Comparison of ENCODE assay signal across 11 cellular contexts in genomic region chr7:71050492-71050891, GRCh38.
"Had no signal": no experiment of that assay in that cellular context is flagged by ENCODE, and none has a peak within 500 bp of the region (broad histone marks: within the 10 kb centered on the region; RNA-seq: fewer than 3 reads in every experiment).

No MANE protein-coding gene starts in this region.

- H3K9me3 ChIP-seq: HAP-1 had no signal

- ATAC-seq: GM23338, HCT116 had no signal

- H3K9ac ChIP-seq: GM23248 had no signal

- H3K4me2 ChIP-seq: GM23338 had no signal

- H3K4me3 ChIP-seq: GM23248, GM23338, HAP-1 had no signal

- H3K4me1 ChIP-seq: HAP-1 had no signal

- H3K27ac ChIP-seq: GM23248 had no signal

- H3K36me3 ChIP-seq: HAP-1 had no signal

- DNase-seq: GM23248, GOT3, H7, H9, HCEC 1CT, HFFc6 had no signal

- H2AFZ ChIP-seq: GM23248, GM23338 had no signal

- FAIRE-seq: H1, H54 had no signal
